In genomic region chr10:100520811-100521210, GRCh38 we compare ENCODE assay signal across 25 cellular contexts. TPM values are rescaled to one million over a fixed set of nuclear protein-coding genes. Genes with fewer than 3 reads are reported as not detected.
DNase-seq lines count a peak whose midpoint lies in the region; ATAC-seq, FAIRE-seq and TF ChIP-seq lines count a peak whose summit lies in the region.
"Had no signal": no experiment of that assay in that cellular context is flagged by ENCODE, and none has a peak within 500 bp of the region (broad histone marks: within the 10 kb centered on the region; RNA-seq: fewer than 3 reads in every experiment).

No MANE protein-coding gene starts in this region.

- H3K36me3 ChIP-seq in IMR-90 (ENCODE audit: control insufficient read depth, insufficient read depth, low read length) (peaks cover 15% of the 10 kb centered on the region), keratinocyte (ENCODE audit: control insufficient read depth in 2 of 2, extremely low read depth in 1 of 2, insufficient read depth in 2 of 2, low read length in 2 of 2) (peaks cover 3 to 17% of the 10 kb centered on the region in 2 experiments)

- intact Hi-C loops in IMR-90 (cut with micrococcal nuclease), result no loop called here

- peaks cover 0 to 6% of the 10 kb centered on the region in 2 experiments; a peak in 1 of 4 replicates for H3K79me1 ChIP-seq in IMR-90 (ENCODE audit: low read depth in 1 of 2, low read length in 2 of 2)

- H3K14ac ChIP-seq in IMR-90 (replicated peaks; ENCODE audit: low read depth, low read length), result no peak overlapping the region

- no peak overlapping the region for H3K4ac ChIP-seq in IMR-90 (ENCODE audit: low read depth, low read length)

- peak overlapping the region; percentile 46 for H2BK5ac ChIP-seq in IMR-90 (ENCODE audit: low read depth, low read length, poor library complexity, severe bottlenecking)

- H3K4me1 ChIP-seq in IMR-90 (ENCODE audit: control insufficient read depth, insufficient read depth, low read length), result peaks cover 5% of the 10 kb centered on the region; the same call in 1 of the 2 replicates
- no peaks in the 10 kb centered on the region for H3K4me1 ChIP-seq in keratinocyte (ENCODE audit: control insufficient read depth, extremely low read depth, insufficient read depth, low read length)

- TF ChIP-seq POLR2A in IMR-90 (IDR thresholded peaks at IDR 0.05; ENCODE audit: low read depth, low read length), result no peak

- 0 out of 2 replicates have a peak, but pooled peaks cover 3% of the 10 kb centered on the region for H3K9me1 ChIP-seq in IMR-90 (ENCODE audit: insufficient read depth, low read length)
- H3K9me1 ChIP-seq in keratinocyte (ENCODE audit: control insufficient read depth, extremely low read depth, insufficient read depth, low read length), result no peaks in the 10 kb centered on the region

- no CpG with 5 or more reads among the region's 3 CpGs for WGBS in IMR-90 (ENCODE audit: extremely low coverage in 2 of 2, insufficient read length in 1 of 2), 2 experiments

- no peak overlapping the region for H2BK20ac ChIP-seq in IMR-90 (ENCODE audit: low read depth, low read length)

- no peak overlapping the region; the same call in 1 of the 2 replicates for H3K4me2 ChIP-seq in IMR-90 (ENCODE audit: low read depth, low read length)
- H3K4me2 ChIP-seq in keratinocyte (ENCODE audit: control insufficient read depth, extremely low read depth, insufficient read depth, low read depth, low read length), result no peak overlapping the region

- no peak overlapping the region; the same call in 1 of the 2 replicates for H2BK120ac ChIP-seq in IMR-90 (ENCODE audit: low read depth, low read length)

- H2AK9ac ChIP-seq in IMR-90 (replicated peaks; ENCODE audit: low read depth, low read length, poor library complexity), result no peak overlapping the region

- H3K79me2 ChIP-seq in keratinocyte (ENCODE audit: control insufficient read depth, insufficient read depth, low read length), result no peaks in the 10 kb centered on the region

- no peak overlapping the region for H3K23ac ChIP-seq in IMR-90 (ENCODE audit: low read depth, low read length)

- in situ Hi-C loops in IMR-90 (cut with MboI; ENCODE audit: low sequenced_read_pairs), result no loop called here

- H2BK15ac ChIP-seq in IMR-90 (ENCODE audit: low read depth, low read length), result no peak overlapping the region

- no peak overlapping the region for H2AFZ ChIP-seq in IMR-90 (replicated peaks; ENCODE audit: low read length, poor library complexity)
- H2AFZ ChIP-seq in keratinocyte (ENCODE audit: control insufficient read depth, low read length), result no peak overlapping the region

- no peak overlapping the region for H4K5ac ChIP-seq in IMR-90 (ENCODE audit: low read depth, low read length)

- H3K27ac ChIP-seq in IMR-90 (ENCODE audit: insufficient read depth, low read length), result no peak overlapping the region
- no peak overlapping the region for H3K27ac ChIP-seq in keratinocyte (ENCODE audit: control insufficient read depth, insufficient read depth, low read length)
- H3K27ac ChIP-seq in substantia nigra (ENCODE audit: low read depth, low read length, poor library complexity, severe bottlenecking), result no peak overlapping the region
- H3K27ac ChIP-seq: lower lobe of right lung, right atrium auricular region, thyroid gland, WERI-Rb-1 had no signal

- 0 out of 4 replicates have a peak overlapping the region, but pooled peaks of 1 of the 2 experiments have one; percentile 16 for H4K8ac ChIP-seq in IMR-90 (ENCODE audit: low read depth in 2 of 2, low read length in 2 of 2)

- no TSS peak for BruUV-seq in IMR-90 (replicated peaks; lab: Mats Ljungman, UMichigan)

- H3K18ac ChIP-seq in IMR-90 (ENCODE audit: low read depth, low read length), result no peak overlapping the region

- TF ChIP-seq CTCF in IMR-90 (conservative IDR thresholded peaks at IDR 0.05; ENCODE audit: low read depth, low read length) (no peak), keratinocyte (optimal IDR thresholded peaks at IDR 0.05 in 1 of 3, IDR thresholded peaks at IDR 0.05 in 1 of 3, conservative IDR thresholded peaks at IDR 0.05 in 1 of 3; ENCODE audit: extremely low read depth in 1 of 3, insufficient read depth in 2 of 3, low read length in 3 of 3) (no peak)

- no peak overlapping the region for H2AK5ac ChIP-seq in IMR-90 (ENCODE audit: low read depth, low read length)

- CTCF ChIA-PET in IMR-90 (lab: Yijun Ruan, JAX), result interaction anchor here (0.6 kb wide), 1 partner anchor 184 kb away, joined by 3 read pairs; no protein-coding TSS in a partner anchor

- dilution Hi-C loops in IMR-90 (cut with HindIII; ENCODE audit: low sequenced_read_pairs, unreplicated experiment), result no loop called here
- dilution Hi-C loops in keratinocyte (cut with MboI; ENCODE audit: extremely low pct_ligation_motif_present, low sequenced_read_pairs), result no loop called here

- TF ChIP-seq RAD21 in IMR-90 (IDR thresholded peaks at IDR 0.05; ENCODE audit: low read length), result no peak

- H3K4me3 ChIP-seq in IMR-90 (ENCODE audit: insufficient read depth, low read depth, low read length) (no peak overlapping the region), keratinocyte (ENCODE audit: control insufficient read depth in 2 of 3, extremely low read depth in 1 of 3, insufficient read depth in 2 of 3, low read depth in 1 of 3, low read length in 3 of 3) (no peak overlapping the region)
- H3K4me3 ChIP-seq: lower lobe of right lung, right atrium auricular region, thyroid gland had no signal

- ATAC-seq in IMR-90 (ENCODE audit: low read depth), result peak; percentile 33
- no peak for ATAC-seq in GM19467 (IDR thresholded peaks at IDR 0.05; ENCODE audit: unreplicated experiment)
- ATAC-seq: lower lobe of right lung; stimulated activated memory B cell treated with anti-CD40 and anti-IgM and Interleukin-4, amounts not matched to agents 10 μg/mL and 1 μg/mL and 100 μg/mL, for 72 hours had no signal

- H3K27me3 ChIP-seq in IMR-90 (ENCODE audit: control insufficient read depth, insufficient read depth, low read length) (no peaks in the 10 kb centered on the region), keratinocyte (ENCODE audit: control insufficient read depth, extremely low read depth, insufficient read depth, low read length) (no peaks in the 10 kb centered on the region)
- H3K27me3 ChIP-seq: right atrium auricular region, thyroid gland had no signal

- H3K9me3 ChIP-seq in IMR-90 (ENCODE audit: control insufficient read depth, insufficient read depth, low read length) (no peaks in the 10 kb centered on the region), keratinocyte (ENCODE audit: control insufficient read depth, low read depth, low read length) (no peaks in the 10 kb centered on the region)
- H3K9me3 ChIP-seq: lower lobe of right lung, right atrium auricular region, thyroid gland had no signal

- FAIRE-seq in keratinocyte (lab: Jason Lieb, UNC), result peak; percentile 9
- FAIRE-seq: GM18507 had no signal

- POLR2A ChIA-PET in IMR-90 (lab: Charles Lee; ENCODE audit: unreplicated experiment), result interaction anchor here (0.7 kb wide), 1 partner anchor 12 kb away, joined by 6 read pairs; no protein-coding TSS in a partner anchor

- no peak overlapping the region for H3K56ac ChIP-seq in IMR-90 (ENCODE audit: extremely low read depth, insufficient read depth, low read length)

- peak; percentile 57 for DNase-seq in EH (ENCODE audit: low read depth)
- DNase-seq in IMR-90, result peak; percentile 77
- peak; percentile 7 for DNase-seq in amniotic stem cell (lab: John Stamatoyannopoulos, UW)
- DNase-seq in keratinocyte (ENCODE audit: low read depth, low spot score), result no peak
- no peak for DNase-seq in GM19238 (ENCODE audit: insufficient read length, low spot score)
- DNase-seq in substantia nigra (lab: John Stamatoyannopoulos, UW), result no peak
- DNase-seq: activated CD4-positive, alpha-beta T cell treated with anti-CD3 and anti-CD28 coated beads, Interleukin-2, amount 50 U/mL, for 48 hours; anterior cingulate cortex; CD4-positive, alpha-beta memory T cell; DMS79; effector memory CD4-positive, alpha-beta T cell; immature natural killer cell; Karpas-422; lower lobe of right lung; NCI-H1092; NCI-H2107; NCI-H510A treated with DMSO at 0.1 percent for 48 hours; occipital lobe; thyroid gland; WERI-Rb-1 had no signal

- H3K9ac ChIP-seq in IMR-90 (ENCODE audit: low read depth, low read length) (no peak overlapping the region), keratinocyte (ENCODE audit: control insufficient read depth, extremely low read depth, insufficient read depth, low read length) (no peak overlapping the region)

- H4K91ac ChIP-seq in IMR-90 (ENCODE audit: insufficient read depth, low read depth, low read length), result no peak overlapping the region

- H4K20me1 ChIP-seq in IMR-90 (ENCODE audit: insufficient read depth, low read length), result no peaks in the 10 kb centered on the region
- no peaks in the 10 kb centered on the region for H4K20me1 ChIP-seq in keratinocyte (ENCODE audit: control insufficient read depth, extremely low read depth, insufficient read depth, low read length)

RNA-seq across cellular contexts. Expression of gene SEC31B, which starts 1.1 kb away (rescaled TPM):
- 1.1 and 1.3 TPM in 2 replicates for total RNA-seq in IMR-90 (2012; rRNA removed)
- polyA plus RNA-seq in IMR-90 (2012; rRNA removed) (6.1 and 8.1 TPM in 2 replicates), keratinocyte (3.4 to 6.6 TPM (median 4.9 TPM) in 3 replicates)
- 0.56 and 1.5 TPM in 2 replicates for polyA plus RNA-seq in IMR-90 (2012; cell fraction: cytosol; rRNA removed)
- 84.2 and 148 TPM in 2 replicates for polyA plus RNA-seq in IMR-90 (2012; cell fraction: nucleus; rRNA removed; ENCODE audit: low replicate concordance)
- polyA plus RNA-seq in keratinocyte (2011; ENCODE audit: low read depth), result 1.4 TPM
- 0.12 and 0.49 TPM in 2 replicates for polyA plus RNA-seq in keratinocyte (2011; cell fraction: cytosol; rRNA removed)
- 45.5 and 51.0 TPM in 2 replicates for polyA plus RNA-seq in keratinocyte (2011; cell fraction: nucleus; rRNA removed)
- 1.5 and 4.6 TPM in 2 replicates for polyA plus RNA-seq in keratinocyte (2012; ENCODE audit: low replicate concordance)
- 4.9 to 6.0 TPM (median 5.2 TPM) in 3 replicates for polyA minus RNA-seq in keratinocyte
- polyA minus RNA-seq in keratinocyte (2011; cell fraction: cytosol; rRNA and poly(A)+ RNA removed), result not detected
- polyA minus RNA-seq in keratinocyte (2011; cell fraction: nucleus; rRNA and poly(A)+ RNA removed), result 5.1 and 9.7 TPM in 2 replicates

RNA-seq across cellular contexts. Expression of gene NDUFB8, which starts 8.9 kb away (rescaled TPM):
- total RNA-seq in IMR-90 (2012; rRNA removed), result 98.3 and 99.1 TPM in 2 replicates
- polyA plus RNA-seq in IMR-90 (2012; rRNA removed), result 265 and 333 TPM in 2 replicates
- 604 and 664 TPM in 2 replicates for polyA plus RNA-seq in IMR-90 (2012; cell fraction: cytosol; rRNA removed)
- 167 and 179 TPM in 2 replicates for polyA plus RNA-seq in IMR-90 (2012; cell fraction: nucleus; rRNA removed; ENCODE audit: low replicate concordance)
- 178 to 184 TPM (median 178 TPM) in 3 replicates for polyA plus RNA-seq in keratinocyte
- 83.6 TPM for polyA plus RNA-seq in keratinocyte (2011; ENCODE audit: low read depth)
- polyA plus RNA-seq in keratinocyte (2011; cell fraction: cytosol; rRNA removed), result 128 and 154 TPM in 2 replicates
- 105 and 106 TPM in 2 replicates for polyA plus RNA-seq in keratinocyte (2011; cell fraction: nucleus; rRNA removed)
- 146 and 219 TPM in 2 replicates for polyA plus RNA-seq in keratinocyte (2012; ENCODE audit: low replicate concordance)
- 104 to 165 TPM (median 129 TPM) in 3 replicates for polyA minus RNA-seq in keratinocyte
- polyA minus RNA-seq in keratinocyte (2011; cell fraction: cytosol; rRNA and poly(A)+ RNA removed), result 78.1 TPM
- 19.7 and 28.8 TPM in 2 replicates for polyA minus RNA-seq in keratinocyte (2011; cell fraction: nucleus; rRNA and poly(A)+ RNA removed)

RNA-seq across cellular contexts. Expression of gene HIF1AN, which starts 14.9 kb away (rescaled TPM):
- total RNA-seq in IMR-90 (2012; rRNA removed), result 10.2 and 10.3 TPM in 2 replicates
- polyA plus RNA-seq in IMR-90 (2012; rRNA removed) (6.1 and 10.3 TPM in 2 replicates), keratinocyte (12.3 to 16.8 TPM (median 13.9 TPM) in 3 replicates)
- polyA plus RNA-seq in IMR-90 (2012; cell fraction: cytosol; rRNA removed), result 3.8 and 6.9 TPM in 2 replicates
- 5.0 and 17.2 TPM in 2 replicates for polyA plus RNA-seq in IMR-90 (2012; cell fraction: nucleus; rRNA removed; ENCODE audit: low replicate concordance)
- 7.1 TPM for polyA plus RNA-seq in keratinocyte (2011; ENCODE audit: low read depth)
- 8.4 and 18.2 TPM in 2 replicates for polyA plus RNA-seq in keratinocyte (2011; cell fraction: cytosol; rRNA removed)
- 17.4 and 19.1 TPM in 2 replicates for polyA plus RNA-seq in keratinocyte (2011; cell fraction: nucleus; rRNA removed)
- polyA plus RNA-seq in keratinocyte (2012; ENCODE audit: low replicate concordance), result 15.6 and 21.0 TPM in 2 replicates
- 20.5 to 29.1 TPM (median 20.7 TPM) in 3 replicates for polyA minus RNA-seq in keratinocyte
- 11.1 TPM for polyA minus RNA-seq in keratinocyte (2011; cell fraction: cytosol; rRNA and poly(A)+ RNA removed)
- polyA minus RNA-seq in keratinocyte (2011; cell fraction: nucleus; rRNA and poly(A)+ RNA removed), result 8.2 and 16.4 TPM in 2 replicates

RNA-seq across cellular contexts. Expression of gene WNT8B, which starts 58.0 kb away (rescaled TPM):
- not detected in 2 replicates for total RNA-seq in IMR-90 (2012; rRNA removed)
- polyA plus RNA-seq in IMR-90 (2012; rRNA removed) (0.03 TPM in 1 of 2 replicates, not detected in the other), keratinocyte (not detected in 3 replicates)
- polyA plus RNA-seq in IMR-90 (2012; cell fraction: cytosol; rRNA removed), result not detected in 2 replicates
- polyA plus RNA-seq in IMR-90 (2012; cell fraction: nucleus; rRNA removed; ENCODE audit: low replicate concordance), result not detected in 2 replicates
- polyA plus RNA-seq in keratinocyte (2011; ENCODE audit: low read depth), result not detected
- not detected in 2 replicates for polyA plus RNA-seq in keratinocyte (2011; cell fraction: cytosol; rRNA removed)
- not detected in 2 replicates for polyA plus RNA-seq in keratinocyte (2011; cell fraction: nucleus; rRNA removed)
- polyA plus RNA-seq in keratinocyte (2012; ENCODE audit: low replicate concordance), result not detected in 2 replicates
- not detected in 3 replicates for polyA minus RNA-seq in keratinocyte
- polyA minus RNA-seq in keratinocyte (2011; cell fraction: cytosol; rRNA and poly(A)+ RNA removed), result not detected
- not detected in 2 replicates for polyA minus RNA-seq in keratinocyte (2011; cell fraction: nucleus; rRNA and poly(A)+ RNA removed)
- total RNA-seq: CD4-positive, alpha-beta memory T cell; cerebellum; occipital lobe; right atrium auricular region; thyroid gland had no signal
- polyA plus RNA-seq: CD4-positive, alpha-beta memory T cell; immature natural killer cell had no signal

Comparison
In these comparisons a context has a peak if more than half of its experiments do, and no peak if none do; other contexts are left out.
1. DNase-seq: peak in EH (single experiment), IMR-90 (single experiment) and amniotic stem cell (single experiment); none in keratinocyte (single experiment), GM19238 (single experiment) and substantia nigra (0 of 49).